Comparison of ENCODE assay signal across 23 cellular contexts in the genomic region with DNA sequence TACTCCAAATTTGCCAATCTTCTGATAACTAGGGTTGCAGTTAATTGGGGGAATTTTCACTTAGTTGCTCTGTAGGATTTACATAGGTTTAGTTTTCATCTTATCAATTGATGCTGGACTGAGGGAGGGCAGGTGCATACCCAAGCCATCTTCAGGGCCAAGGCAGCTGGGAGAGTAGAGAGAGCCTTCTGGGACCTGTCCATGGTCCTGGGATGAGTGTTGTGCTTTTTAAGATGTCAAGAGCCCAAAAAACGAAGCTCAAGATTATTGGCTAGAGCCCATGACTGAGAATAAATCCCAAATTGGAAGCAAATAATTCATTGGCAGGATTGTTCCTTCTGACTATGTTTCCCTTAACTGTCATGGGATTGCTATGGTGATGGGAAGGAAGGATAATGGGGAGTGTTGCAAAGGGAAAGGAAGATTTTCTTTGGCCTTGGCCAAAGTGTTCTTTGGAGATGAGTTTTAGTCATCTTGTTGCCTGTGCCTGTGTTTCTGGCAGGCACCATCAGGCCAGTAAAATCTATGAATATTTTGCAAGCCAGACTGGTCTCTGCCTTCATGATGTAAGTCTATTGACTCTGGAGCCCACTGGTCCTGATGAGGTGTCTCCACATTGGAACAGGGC. TPM values are rescaled to one million over a fixed set of nuclear protein-coding genes. Genes with fewer than 3 reads are reported as not detected.
DNase-seq lines count a peak whose midpoint lies in the region; ATAC-seq and TF ChIP-seq lines count a peak whose summit lies in the region.
"Had no signal": no experiment of that assay in that cellular context is flagged by ENCODE, and none has a peak within 500 bp of the region (broad histone marks: within the 10 kb centered on the region; RNA-seq: fewer than 3 reads in every experiment).

No MANE protein-coding gene starts in this region.

- H3K4me3 Mint-ChIP-seq in activated CD4-positive, alpha-beta memory T cell treated with anti-CD3 and anti-CD28 coated beads for 36 hours, result no peak overlapping the region
- no peak overlapping the region for H3K4me3 Mint-ChIP-seq in activated CD4-positive, alpha-beta memory T cell treated with anti-CD3 and anti-CD28 coated beads, Interleukin-2, amount 10 ng/mL, durations not matched to agents 7 days and 5 days
- H3K4me3 Mint-ChIP-seq in endodermal cell, result no peak overlapping the region
- H3K4me3 Mint-ChIP-seq: CD4-positive, alpha-beta T cell; natural killer cell treated with Interleukin-12 subunit alpha and Interleukin-12 subunit beta and Interleukin-15 and Interleukin-18, amount 100 ng/mL, for 72 hours had no signal

- intact Hi-C loops in activated CD4-positive, alpha-beta memory T cell treated with anti-CD3 and anti-CD28 coated beads for 36 hours (cut with micrococcal nuclease), result no loop called here

- no peaks in the 10 kb centered on the region for H3K4me1 ChIP-seq in endodermal cell (ENCODE audit: control insufficient read depth, insufficient read depth, low read length)
- H3K4me1 ChIP-seq: prostate gland had no signal

- H3K36me3 ChIP-seq in endodermal cell (ENCODE audit: control insufficient read depth, insufficient read depth, low read length), result no peaks in the 10 kb centered on the region
- H3K36me3 ChIP-seq: gastroesophageal sphincter, prostate gland, upper lobe of left lung had no signal

- no peaks in the 10 kb centered on the region for H3K4me1 Mint-ChIP-seq in activated CD4-positive, alpha-beta memory T cell treated with anti-CD3 and anti-CD28 coated beads for 36 hours (ENCODE audit: low read depth)
- H3K4me1 Mint-ChIP-seq in activated CD4-positive, alpha-beta memory T cell treated with anti-CD3 and anti-CD28 coated beads, Interleukin-2, amount 10 ng/mL, durations not matched to agents 7 days and 5 days, result no peaks in the 10 kb centered on the region
- no peaks in the 10 kb centered on the region for H3K4me1 Mint-ChIP-seq in endodermal cell

- no peak overlapping the region for H3K4me3 ChIP-seq in NB4 (ENCODE audit: low read depth, low read length)
- no peak overlapping the region for H3K4me3 ChIP-seq in endodermal cell (ENCODE audit: low read length)
- H3K4me3 ChIP-seq: gastroesophageal sphincter, prostate gland, upper lobe of left lung had no signal

- no peak overlapping the region for H3K9ac ChIP-seq in endodermal cell (ENCODE audit: extremely low read depth, low read length, poor library complexity, severe bottlenecking)

- H3K27me3 ChIP-seq in endodermal cell (ENCODE audit: control insufficient read depth, insufficient read depth, low read length, poor library complexity, severe bottlenecking), result no peaks in the 10 kb centered on the region
- H3K27me3 ChIP-seq: gastroesophageal sphincter, upper lobe of left lung had no signal

- no peaks in the 10 kb centered on the region for H3K9me3 ChIP-seq in endodermal cell (ENCODE audit: control insufficient read depth, low read length)
- H3K9me3 ChIP-seq: gastroesophageal sphincter, prostate gland, upper lobe of left lung had no signal

- TF ChIP-seq CTCF in NB4 (IDR thresholded peaks at IDR 0.05; ENCODE audit: low read depth, low read length) (no peak), endodermal cell (conservative IDR thresholded peaks at IDR 0.05) (no peak)

- peaks cover 10% of the 10 kb centered on the region for H3K27me3 Mint-ChIP-seq in activated CD4-positive, alpha-beta memory T cell treated with anti-CD3 and anti-CD28 coated beads for 36 hours
- H3K27me3 Mint-ChIP-seq in activated CD4-positive, alpha-beta memory T cell treated with anti-CD3 and anti-CD28 coated beads, Interleukin-2, amount 10 ng/mL, durations not matched to agents 7 days and 5 days, result peaks cover 2% of the 10 kb centered on the region
- H3K27me3 Mint-ChIP-seq in endodermal cell (ENCODE audit: insufficient read depth), result peaks cover 10% of the 10 kb centered on the region

- DNase-seq in activated CD4-positive, alpha-beta memory T cell treated with anti-CD3 and anti-CD28 coated beads for 36 hours, result peak; percentile 13
- DNase-seq in activated CD4-positive, alpha-beta memory T cell treated with anti-CD3 and anti-CD28 coated beads, Interleukin-2, amount 10 ng/mL, durations not matched to agents 7 days and 5 days, result no peak
- peak; percentile 28 for DNase-seq in NB4 (ENCODE audit: low read depth)
- DNase-seq in endodermal cell, result peak; percentile 67
- peak; percentile 52 for DNase-seq in myocyte (ENCODE audit: low read depth)
- no peak for DNase-seq in stimulated activated naive CD4-positive, alpha-beta T cell (lab: John Stamatoyannopoulos, UW)
- DNase-seq in central memory CD4-positive, alpha-beta T cell, result no peak
- DNase-seq: activated CD4-positive, alpha-beta T cell treated with anti-CD3 and anti-CD28 coated beads for 4 hours; activated T-cell treated with anti-CD3 and anti-CD28 coated beads for 4 hours; caudate nucleus; CD4-positive, alpha-beta T cell; NCI-H1436; NCI-H226; stimulated activated naive CD8-positive, alpha-beta T cell treated with anti-CD3 and anti-CD28 coated beads, Interleukin-15, Interleukin-2, amounts not matched to agents 100 U/mL and 50 U/mL, for 24 hours; upper lobe of left lung had no signal

- POLR2A ChIA-PET in activated CD4-positive, alpha-beta memory T cell treated with anti-CD3 and anti-CD28 coated beads for 36 hours (lab: Charles Lee), result no interaction called here
- POLR2A ChIA-PET in activated CD4-positive, alpha-beta memory T cell treated with anti-CD3 and anti-CD28 coated beads, Interleukin-2, amount 10 ng/mL, durations not matched to agents 7 days and 5 days (lab: Charles Lee), result no interaction called here

- WGBS in endodermal cell (ENCODE audit: insufficient coverage in 1 of 2, insufficient read length in 1 of 2), 2 experiments, result 33 to 75% methylated on average over 1 of the region's 1 CpG

- no peaks in the 10 kb centered on the region for H3K9me3 Mint-ChIP-seq in activated CD4-positive, alpha-beta memory T cell treated with anti-CD3 and anti-CD28 coated beads for 36 hours
- no peaks in the 10 kb centered on the region for H3K9me3 Mint-ChIP-seq in activated CD4-positive, alpha-beta memory T cell treated with anti-CD3 and anti-CD28 coated beads, Interleukin-2, amount 10 ng/mL, durations not matched to agents 7 days and 5 days
- H3K9me3 Mint-ChIP-seq in endodermal cell, result no peaks in the 10 kb centered on the region
- H3K9me3 Mint-ChIP-seq: activated naive CD4-positive, alpha-beta T cell treated with anti-CD3 and anti-CD28 coated beads, Interleukin-2, amount 50 U/mL, for 72 hours; CD4-positive, alpha-beta T cell; natural killer cell treated with Interleukin-12 subunit alpha and Interleukin-12 subunit beta and Interleukin-15 and Interleukin-18, amount 100 ng/mL, for 72 hours had no signal

- no peak overlapping the region for H3K27ac ChIP-seq in endodermal cell (ENCODE audit: low read depth, low read length)
- H3K27ac ChIP-seq: gastroesophageal sphincter, prostate gland, upper lobe of left lung had no signal

- no peak overlapping the region for H3K27ac Mint-ChIP-seq in activated CD4-positive, alpha-beta memory T cell treated with anti-CD3 and anti-CD28 coated beads for 36 hours
- H3K27ac Mint-ChIP-seq in activated CD4-positive, alpha-beta memory T cell treated with anti-CD3 and anti-CD28 coated beads, Interleukin-2, amount 10 ng/mL, durations not matched to agents 7 days and 5 days, result no peak overlapping the region
- H3K27ac Mint-ChIP-seq in endodermal cell, result no peak overlapping the region
- H3K27ac Mint-ChIP-seq: activated naive CD4-positive, alpha-beta T cell treated with anti-CD3 and anti-CD28 coated beads, Interleukin-2, amount 50 U/mL, for 72 hours; CD4-positive, alpha-beta T cell; natural killer cell treated with Interleukin-12 subunit alpha and Interleukin-12 subunit beta and Interleukin-15 and Interleukin-18, amount 100 ng/mL, for 72 hours had no signal

- CTCF ChIA-PET in activated CD4-positive, alpha-beta memory T cell treated with anti-CD3 and anti-CD28 coated beads for 36 hours (lab: Charles Lee), result interaction anchor here (1.6 kb wide), 1 partner anchor 74 kb away, joined by 3 read pairs; no protein-coding TSS in a partner anchor
- CTCF ChIA-PET in activated CD4-positive, alpha-beta memory T cell treated with anti-CD3 and anti-CD28 coated beads, Interleukin-2, amount 10 ng/mL, durations not matched to agents 7 days and 5 days (lab: Charles Lee), result no interaction called here

- no peak for ATAC-seq in HG03196 (IDR thresholded peaks at IDR 0.05; ENCODE audit: unreplicated experiment)
- ATAC-seq: activated naive CD4-positive, alpha-beta T cell treated with anti-CD3 and anti-CD28 coated beads, Interleukin-2, amount 50 U/mL, for 72 hours; gastroesophageal sphincter; natural killer cell treated with Interleukin-12 subunit alpha and Interleukin-12 subunit beta and Interleukin-15 and Interleukin-18, amount 100 ng/mL, for 72 hours; Right ventricle myocardium inferior; stimulated activated naive CD8-positive, alpha-beta T cell treated with anti-CD3 and anti-CD28 coated beads, Interleukin-15, Interleukin-2, amounts not matched to agents 100 U/mL and 50 U/mL, for 24 hours had no signal

- H3K36me3 Mint-ChIP-seq in activated CD4-positive, alpha-beta memory T cell treated with anti-CD3 and anti-CD28 coated beads for 36 hours, result no peaks in the 10 kb centered on the region
- no peaks in the 10 kb centered on the region for H3K36me3 Mint-ChIP-seq in activated CD4-positive, alpha-beta memory T cell treated with anti-CD3 and anti-CD28 coated beads, Interleukin-2, amount 10 ng/mL, durations not matched to agents 7 days and 5 days (ENCODE audit: low read depth)
- H3K36me3 Mint-ChIP-seq in endodermal cell (ENCODE audit: low read depth), result no peaks in the 10 kb centered on the region
- H3K36me3 Mint-ChIP-seq: activated naive CD4-positive, alpha-beta T cell treated with anti-CD3 and anti-CD28 coated beads, Interleukin-2, amount 50 U/mL, for 72 hours; natural killer cell treated with Interleukin-12 subunit alpha and Interleukin-12 subunit beta and Interleukin-15 and Interleukin-18, amount 100 ng/mL, for 72 hours had no signal

- no peak for TF ChIP-seq POLR2A in NB4 (IDR thresholded peaks at IDR 0.05; ENCODE audit: extremely low read depth, insufficient read length)

RNA-seq across cellular contexts. Expression of gene SLC22A6, which starts 4.5 kb away (rescaled TPM):
- total RNA-seq in activated CD4-positive, alpha-beta memory T cell treated with anti-CD3 and anti-CD28 coated beads for 36 hours, result not detected
- not detected for total RNA-seq in activated CD4-positive, alpha-beta memory T cell treated with anti-CD3 and anti-CD28 coated beads, Interleukin-2, amount 10 ng/mL, durations not matched to agents 7 days and 5 days
- not detected for total RNA-seq in endodermal cell
- polyA plus RNA-seq in endodermal cell (2013, experiment 1 of 2), result 0.28 TPM
- polyA plus RNA-seq in endodermal cell (2013, experiment 2 of 2), result not detected
- total RNA-seq in myocyte, result not detected in 2 replicates
- not detected for polyA plus RNA-seq in myocyte (2012)
- total RNA-seq: activated naive CD4-positive, alpha-beta T cell treated with anti-CD3 and anti-CD28 coated beads, Interleukin-2, amount 50 U/mL, for 72 hours; CD4-positive, alpha-beta T cell; gastroesophageal sphincter; lung microvascular endothelial cell; natural killer cell treated with Interleukin-12 subunit alpha and Interleukin-12 subunit beta and Interleukin-15 and Interleukin-18, amount 100 ng/mL, for 72 hours; prostate gland; Right ventricle myocardium inferior; T-helper 2 cell treated with Interferon-gamma antibody and Interleukin-4, amounts not matched to agents 100 ng/mL and 5 ng/mL, for 36 hours; upper lobe of left lung had no signal

RNA-seq across cellular contexts. Expression of gene SLC22A8, which starts 35.4 kb away (rescaled TPM):
- not detected for total RNA-seq in activated CD4-positive, alpha-beta memory T cell treated with anti-CD3 and anti-CD28 coated beads for 36 hours
- not detected for total RNA-seq in activated CD4-positive, alpha-beta memory T cell treated with anti-CD3 and anti-CD28 coated beads, Interleukin-2, amount 10 ng/mL, durations not matched to agents 7 days and 5 days
- under 1 TPM in 1 of 2 donors, not detected in 1; 0.22 TPM for total RNA-seq in endodermal cell
- polyA plus RNA-seq in endodermal cell (2013, experiment 1 of 2), result not detected
- not detected for polyA plus RNA-seq in endodermal cell (2013, experiment 2 of 2)
- total RNA-seq in myocyte, result not detected in 2 replicates
- polyA plus RNA-seq in myocyte (2012), result not detected
- total RNA-seq: activated naive CD4-positive, alpha-beta T cell treated with anti-CD3 and anti-CD28 coated beads, Interleukin-2, amount 50 U/mL, for 72 hours; CD4-positive, alpha-beta T cell; gastroesophageal sphincter; lung microvascular endothelial cell; natural killer cell treated with Interleukin-12 subunit alpha and Interleukin-12 subunit beta and Interleukin-15 and Interleukin-18, amount 100 ng/mL, for 72 hours; Right ventricle myocardium inferior; T-helper 2 cell treated with Interferon-gamma antibody and Interleukin-4, amounts not matched to agents 100 ng/mL and 5 ng/mL, for 36 hours; upper lobe of left lung had no signal

RNA-seq across cellular contexts. Expression of gene CHRM1, which starts 59.1 kb away (rescaled TPM):
- total RNA-seq in activated CD4-positive, alpha-beta memory T cell treated with anti-CD3 and anti-CD28 coated beads for 36 hours, result not detected
- not detected for total RNA-seq in activated CD4-positive, alpha-beta memory T cell treated with anti-CD3 and anti-CD28 coated beads, Interleukin-2, amount 10 ng/mL, durations not matched to agents 7 days and 5 days
- total RNA-seq in endodermal cell (not detected), myocyte (not detected in 2 replicates)
- polyA plus RNA-seq in endodermal cell (2013, experiment 1 of 2), result 0.07 TPM
- 0.21 TPM for polyA plus RNA-seq in endodermal cell (2013, experiment 2 of 2)
- polyA plus RNA-seq in myocyte (2012), result not detected
- total RNA-seq: activated naive CD4-positive, alpha-beta T cell treated with anti-CD3 and anti-CD28 coated beads, Interleukin-2, amount 50 U/mL, for 72 hours; CD4-positive, alpha-beta T cell; lung microvascular endothelial cell; natural killer cell treated with Interleukin-12 subunit alpha and Interleukin-12 subunit beta and Interleukin-15 and Interleukin-18, amount 100 ng/mL, for 72 hours; Right ventricle myocardium inferior; T-helper 2 cell treated with Interferon-gamma antibody and Interleukin-4, amounts not matched to agents 100 ng/mL and 5 ng/mL, for 36 hours had no signal

Comparison
In these comparisons a context has a peak if more than half of its experiments do, and no peak if none do; other contexts are left out.
1. DNase-seq: peak in activated CD4-positive, alpha-beta memory T cell treated with anti-CD3 and anti-CD28 coated beads for 36 hours (single experiment), NB4 (single experiment), endodermal cell (single experiment) and myocyte (single experiment); none in activated CD4-positive, alpha-beta memory T cell treated with anti-CD3 and anti-CD28 coated beads, Interleukin-2, amount 10 ng/mL, durations not matched to agents 7 days and 5 days (single experiment), stimulated activated naive CD4-positive, alpha-beta T cell (0 of 6) and central memory CD4-positive, alpha-beta T cell (single experiment).